In genomic region chr3:139303216-139303615, GRCh38 we compare ENCODE assay signal across 1 cellular context.
TF ChIP-seq lines count a peak whose summit lies in the region.

No MANE protein-coding gene starts in this region.

TF ChIP-seq in SK-N-SH treated with all-trans-retinoic acid at 6 μM for 48 hours, 23 proteins besides CTCF, POLR2A, EP300 and RAD21 (continued from another document):
- no peak for TF ChIP-seq CREB5 (CRISPR knock-in tag; IDR thresholded peaks at IDR 0.05; ENCODE audit: low read depth)
- no peak for TF ChIP-seq CSDC2 (CRISPR knock-in tag; IDR thresholded peaks at IDR 0.05)
- no peak for TF ChIP-seq RARB (CRISPR knock-in tag; IDR thresholded peaks at IDR 0.05)
- no peak for TF ChIP-seq ISL1 (CRISPR knock-in tag; IDR thresholded peaks at IDR 0.05)
- TF ChIP-seq, protein P1, sequence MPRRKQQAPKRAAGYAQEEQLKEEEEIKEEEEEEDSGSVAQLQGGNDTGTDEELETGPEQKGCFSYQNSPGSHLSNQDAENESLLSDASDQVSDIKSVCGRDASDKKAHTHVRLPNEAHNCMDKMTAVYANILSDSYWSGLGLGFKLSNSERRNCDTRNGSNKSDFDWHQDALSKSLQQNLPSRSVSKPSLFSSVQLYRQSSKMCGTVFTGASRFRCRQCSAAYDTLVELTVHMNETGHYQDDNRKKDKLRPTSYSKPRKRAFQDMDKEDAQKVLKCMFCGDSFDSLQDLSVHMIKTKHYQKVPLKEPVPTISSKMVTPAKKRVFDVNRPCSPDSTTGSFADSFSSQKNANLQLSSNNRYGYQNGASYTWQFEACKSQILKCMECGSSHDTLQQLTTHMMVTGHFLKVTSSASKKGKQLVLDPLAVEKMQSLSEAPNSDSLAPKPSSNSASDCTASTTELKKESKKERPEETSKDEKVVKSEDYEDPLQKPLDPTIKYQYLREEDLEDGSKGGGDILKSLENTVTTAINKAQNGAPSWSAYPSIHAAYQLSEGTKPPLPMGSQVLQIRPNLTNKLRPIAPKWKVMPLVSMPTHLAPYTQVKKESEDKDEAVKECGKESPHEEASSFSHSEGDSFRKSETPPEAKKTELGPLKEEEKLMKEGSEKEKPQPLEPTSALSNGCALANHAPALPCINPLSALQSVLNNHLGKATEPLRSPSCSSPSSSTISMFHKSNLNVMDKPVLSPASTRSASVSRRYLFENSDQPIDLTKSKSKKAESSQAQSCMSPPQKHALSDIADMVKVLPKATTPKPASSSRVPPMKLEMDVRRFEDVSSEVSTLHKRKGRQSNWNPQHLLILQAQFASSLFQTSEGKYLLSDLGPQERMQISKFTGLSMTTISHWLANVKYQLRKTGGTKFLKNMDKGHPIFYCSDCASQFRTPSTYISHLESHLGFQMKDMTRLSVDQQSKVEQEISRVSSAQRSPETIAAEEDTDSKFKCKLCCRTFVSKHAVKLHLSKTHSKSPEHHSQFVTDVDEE (CRISPR knock-in tag; IDR thresholded peaks at IDR 0.05) = no peak
- no peak for TF ChIP-seq PPARA (CRISPR knock-in tag; IDR thresholded peaks at IDR 0.05; ENCODE audit: borderline replicate concordance)
- no peak for TF ChIP-seq ARNTL (CRISPR knock-in tag; IDR thresholded peaks at IDR 0.05; ENCODE audit: borderline replicate concordance, low read depth)
- TF ChIP-seq, protein P2, sequence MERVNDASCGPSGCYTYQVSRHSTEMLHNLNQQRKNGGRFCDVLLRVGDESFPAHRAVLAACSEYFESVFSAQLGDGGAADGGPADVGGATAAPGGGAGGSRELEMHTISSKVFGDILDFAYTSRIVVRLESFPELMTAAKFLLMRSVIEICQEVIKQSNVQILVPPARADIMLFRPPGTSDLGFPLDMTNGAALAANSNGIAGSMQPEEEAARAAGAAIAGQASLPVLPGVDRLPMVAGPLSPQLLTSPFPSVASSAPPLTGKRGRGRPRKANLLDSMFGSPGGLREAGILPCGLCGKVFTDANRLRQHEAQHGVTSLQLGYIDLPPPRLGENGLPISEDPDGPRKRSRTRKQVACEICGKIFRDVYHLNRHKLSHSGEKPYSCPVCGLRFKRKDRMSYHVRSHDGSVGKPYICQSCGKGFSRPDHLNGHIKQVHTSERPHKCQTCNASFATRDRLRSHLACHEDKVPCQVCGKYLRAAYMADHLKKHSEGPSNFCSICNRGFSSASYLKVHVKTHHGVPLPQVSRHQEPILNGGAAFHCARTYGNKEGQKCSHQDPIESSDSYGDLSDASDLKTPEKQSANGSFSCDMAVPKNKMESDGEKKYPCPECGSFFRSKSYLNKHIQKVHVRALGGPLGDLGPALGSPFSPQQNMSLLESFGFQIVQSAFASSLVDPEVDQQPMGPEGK (CRISPR knock-in tag; IDR thresholded peaks at IDR 0.05; ENCODE audit: borderline replicate concordance) = no peak
TF ChIP-seq in SK-N-SH treated with all-trans-retinoic acid at 6 μM for 48 hours: peak in this region for 0.
